In genomic region chr21:31987696-31988095, GRCh38 we compare ENCODE assay signal across 17 cellular contexts.
"Had no signal": no experiment of that assay in that cellular context is flagged by ENCODE, and none has a peak within 500 bp of the region (broad histone marks: within the 10 kb centered on the region; RNA-seq: fewer than 3 reads in every experiment).

No MANE protein-coding gene starts in this region.

- DNase-seq: activated CD4-positive, alpha-beta T cell treated with anti-CD3 and anti-CD28 coated beads, Interleukin-2, amount 10 ng/mL, durations not matched to agents 7 days and 5 days; activated CD8-positive, alpha-beta memory T cell treated with anti-CD3 and anti-CD28 coated beads for 24 hours; activated naive CD4-positive, alpha-beta T cell treated with anti-CD3 and anti-CD28 coated beads for 36 hours; activated naive CD8-positive, alpha-beta T cell treated with anti-CD3 and anti-CD28 coated beads, Interleukin-2, amount 50 U/mL, for 24 hours; aorta; cerebellar nuclear complex; dermis blood vessel endothelial cell; effector memory CD8-positive, alpha-beta T cell; islet precursor cell; ovary; stimulated activated CD4-positive, alpha-beta T cell treated with anti-CD3 and anti-CD28 coated beads, Interleukin-4, amount 100 ng/mL, for 1 hour; stimulated activated naive B cell treated with anti-CD40 and anti-IgM and Interleukin-4, amounts not matched to agents 10 μg/mL and 1 μg/mL and 100 μg/mL, for 72 hours; tibial artery had no signal

- H3K36me3 ChIP-seq: gastrocnemius medialis, neural progenitor cell, ovary, tibial artery had no signal

- H3K27ac Mint-ChIP-seq: activated CD4-positive, alpha-beta T cell treated with anti-CD3 and anti-CD28 coated beads, Interleukin-2, amount 10 ng/mL, durations not matched to agents 7 days and 5 days; activated naive CD4-positive, alpha-beta T cell treated with anti-CD3 and anti-CD28 coated beads for 36 hours; activated naive CD8-positive, alpha-beta T cell treated with anti-CD3 and anti-CD28 coated beads, Interleukin-2, amount 50 U/mL, for 24 hours; activated T-helper 2 cell treated with anti-CD3 and anti-CD28 coated beads, Interferon-gamma antibody, Interleukin-2, Interleukin-4, amounts not matched to agents 10 μg/mL and 5 μg/mL and 100 μg/mL, durations not matched to agents 14 hours and 24 hours and 36 hours; effector memory CD8-positive, alpha-beta T cell; neural progenitor cell; stimulated activated naive B cell treated with anti-CD40 and anti-IgM and Interleukin-4, amounts not matched to agents 10 μg/mL and 1 μg/mL and 100 μg/mL, for 72 hours had no signal

- H3K4me3 Mint-ChIP-seq: activated CD4-positive, alpha-beta T cell treated with anti-CD3 and anti-CD28 coated beads, Interleukin-2, amount 10 ng/mL, durations not matched to agents 7 days and 5 days; activated naive CD4-positive, alpha-beta T cell treated with anti-CD3 and anti-CD28 coated beads for 36 hours; activated naive CD8-positive, alpha-beta T cell treated with anti-CD3 and anti-CD28 coated beads, Interleukin-2, amount 50 U/mL, for 24 hours; effector memory CD8-positive, alpha-beta T cell; neural progenitor cell; stimulated activated naive B cell treated with anti-CD40 and anti-IgM and Interleukin-4, amounts not matched to agents 10 μg/mL and 1 μg/mL and 100 μg/mL, for 72 hours had no signal

- H3K4me1 Mint-ChIP-seq: activated CD4-positive, alpha-beta T cell treated with anti-CD3 and anti-CD28 coated beads, Interleukin-2, amount 10 ng/mL, durations not matched to agents 7 days and 5 days; activated naive CD8-positive, alpha-beta T cell treated with anti-CD3 and anti-CD28 coated beads, Interleukin-2, amount 50 U/mL, for 24 hours; stimulated activated naive B cell treated with anti-CD40 and anti-IgM and Interleukin-4, amounts not matched to agents 10 μg/mL and 1 μg/mL and 100 μg/mL, for 72 hours had no signal

- H3K36me3 Mint-ChIP-seq: stimulated activated naive B cell treated with anti-CD40 and anti-IgM and Interleukin-4, amounts not matched to agents 10 μg/mL and 1 μg/mL and 100 μg/mL, for 72 hours had no signal

- H3K4me1 ChIP-seq: gastrocnemius medialis, neural progenitor cell, tibial artery had no signal

- H3K9me3 ChIP-seq: gastrocnemius medialis, ovary, tibial artery had no signal

- H3K27me3 ChIP-seq: gastrocnemius medialis, neural progenitor cell, ovary had no signal

- H3K27ac ChIP-seq: gastrocnemius medialis, neural progenitor cell, ovary, tibial artery had no signal

- H3K4me3 ChIP-seq: gastrocnemius medialis, neural progenitor cell, ovary, tibial artery had no signal

- H3K9me3 Mint-ChIP-seq: activated CD4-positive, alpha-beta T cell treated with anti-CD3 and anti-CD28 coated beads, Interleukin-2, amount 10 ng/mL, durations not matched to agents 7 days and 5 days; activated naive CD4-positive, alpha-beta T cell treated with anti-CD3 and anti-CD28 coated beads for 36 hours; activated naive CD8-positive, alpha-beta T cell treated with anti-CD3 and anti-CD28 coated beads, Interleukin-2, amount 50 U/mL, for 24 hours; activated T-helper 2 cell treated with anti-CD3 and anti-CD28 coated beads, Interferon-gamma antibody, Interleukin-2, Interleukin-4, amounts not matched to agents 10 μg/mL and 5 μg/mL and 100 μg/mL, durations not matched to agents 14 hours and 24 hours and 36 hours; effector memory CD8-positive, alpha-beta T cell; neural progenitor cell had no signal

- ATAC-seq: activated naive CD8-positive, alpha-beta T cell treated with anti-CD3 and anti-CD28 coated beads, Interleukin-2, amount 50 U/mL, for 24 hours; effector memory CD8-positive, alpha-beta T cell; gastrocnemius medialis; left lobe of liver; stimulated activated naive B cell treated with anti-CD40 and anti-IgM and Interleukin-4, amounts not matched to agents 10 μg/mL and 1 μg/mL and 100 μg/mL, for 72 hours had no signal
